Comparison of ENCODE assay signal across 8 cellular contexts in genomic region chr2:196987654-196988364, GRCh38.
DNase-seq lines count a peak whose midpoint lies in the region; TF ChIP-seq lines count a peak whose summit lies in the region.

No MANE protein-coding gene starts in this region.

- H3K9me3 ChIP-seq in neuronal stem cell (replicated peaks in 1 of 2; ENCODE audit: control insufficient read depth in 2 of 2, insufficient read depth in 1 of 2, low read depth in 1 of 2, low read length in 2 of 2) = no peaks in the 10 kb centered on the region

- H3K9me3 Mint-ChIP-seq in HFFc6 = no peaks in the 10 kb centered on the region
- peaks cover 10% of the 10 kb centered on the region for H3K9me3 Mint-ChIP-seq in activated CD4-positive, alpha-beta memory T cell treated with anti-CD3 and anti-CD28 coated beads for 36 hours

- intact Hi-C loops in activated CD4-positive, alpha-beta memory T cell treated with anti-CD3 and anti-CD28 coated beads for 36 hours (cut with micrococcal nuclease) = loop anchor here (1.0 to 10.0 kb wide), 9 partner anchors 18 to 717 kb away; partner anchors contain the start of genes COQ10B, MARS2 and SF3B1

- H3K27ac Mint-ChIP-seq in HFFc6 = peak overlapping the region; percentile 98
- peak overlapping the region; percentile 88 for H3K27ac Mint-ChIP-seq in activated CD4-positive, alpha-beta memory T cell treated with anti-CD3 and anti-CD28 coated beads for 36 hours

- H2BK5ac ChIP-seq in neuronal stem cell (ENCODE audit: low read length) = no peak overlapping the region

- H2BK120ac ChIP-seq in neuronal stem cell (ENCODE audit: low read depth, low read length) = no peak overlapping the region

- H3K27me3 ChIP-seq in neuronal stem cell (ENCODE audit: control insufficient read depth in 3 of 3, insufficient read depth in 3 of 3, low read depth in 1 of 3, low read length in 3 of 3) = no peaks in the 10 kb centered on the region

- H3K23ac ChIP-seq in neuronal stem cell (ENCODE audit: low read depth, low read length, poor library complexity) = no peak overlapping the region

- H3K4me1 Mint-ChIP-seq in HFFc6 (ENCODE audit: low read depth) = peaks cover 41% of the 10 kb centered on the region
- H3K4me1 Mint-ChIP-seq in activated CD4-positive, alpha-beta memory T cell treated with anti-CD3 and anti-CD28 coated beads for 36 hours (ENCODE audit: low read depth) = peaks cover 61% of the 10 kb centered on the region

- no peaks in the 10 kb centered on the region for H3K36me3 ChIP-seq in neuronal stem cell (replicated peaks in 1 of 2; ENCODE audit: control insufficient read depth in 2 of 2, insufficient read depth in 2 of 2, low read length in 2 of 2)

- no peak overlapping the region for H3K4me2 ChIP-seq in neuronal stem cell (ENCODE audit: insufficient read depth, low read length, poor library complexity, severe bottlenecking)

- H2BK12ac ChIP-seq in neuronal stem cell (ENCODE audit: low read length) = no peak overlapping the region

- no peak overlapping the region for H3K4ac ChIP-seq in neuronal stem cell (ENCODE audit: low read length)

- no peak overlapping the region for H3K14ac ChIP-seq in neuronal stem cell (ENCODE audit: low read length)

- TF ChIP-seq CTCF in HFFc6 (IDR thresholded peaks at IDR 0.05) (no peak), fibroblast of pulmonary artery (IDR thresholded peaks at IDR 0.05; ENCODE audit: low read length, missing control alignments) (no peak)

- H2AFZ ChIP-seq in neuronal stem cell (ENCODE audit: low read length) = peak overlapping the region; percentile 73

- H3K9ac ChIP-seq in neuronal stem cell (ENCODE audit: low read depth, low read length, poor library complexity) = no peak overlapping the region

- no peak overlapping the region for H3K18ac ChIP-seq in neuronal stem cell (ENCODE audit: low read length)

- POLR2A ChIA-PET in activated CD4-positive, alpha-beta memory T cell treated with anti-CD3 and anti-CD28 coated beads for 36 hours (lab: Charles Lee) = interaction anchor here (1.2 to 3.0 kb wide), 3 partner anchors 16 to 61 kb away, joined by 3 to 40 read pairs (median 15); partner anchors contain the start of gene PGAP1

- no peak overlapping the region for H3K27ac ChIP-seq in neuronal stem cell (replicated peaks; ENCODE audit: low read length)

- peak overlapping the region; percentile 83 for H3K4me3 Mint-ChIP-seq in HFFc6
- H3K4me3 Mint-ChIP-seq in activated CD4-positive, alpha-beta memory T cell treated with anti-CD3 and anti-CD28 coated beads for 36 hours = peak overlapping the region; percentile 7

- no peaks in the 10 kb centered on the region for H3K36me3 Mint-ChIP-seq in HFFc6 (ENCODE audit: low read depth)
- H3K36me3 Mint-ChIP-seq in activated CD4-positive, alpha-beta memory T cell treated with anti-CD3 and anti-CD28 coated beads for 36 hours = peaks cover 45% of the 10 kb centered on the region

- DNase-seq in DMS79 (lab: John Stamatoyannopoulos, UW) = peak; percentile 68
- DNase-seq in HFFc6 = peak; percentile 97
- DNase-seq in NCI-H2107 treated with DMSO at 0.1 percent for 48 hours (lab: John Stamatoyannopoulos, UW; ENCODE audit: unreplicated experiment) = peak; percentile 92
- peak; percentile 61 for DNase-seq in activated CD4-positive, alpha-beta memory T cell treated with anti-CD3 and anti-CD28 coated beads for 36 hours
- DNase-seq in fibroblast of pulmonary artery (ENCODE audit: low read depth) = peak; percentile 98
- DNase-seq in neuronal stem cell (ENCODE audit: low spot score) = no peak
- no peak for DNase-seq in effector CD8-positive, alpha-beta T cell (lab: John Stamatoyannopoulos, UW)
- DNase-seq in mesenteric fat pad (ENCODE audit: low spot score) = no peak

- no peak overlapping the region for H4K91ac ChIP-seq in neuronal stem cell (ENCODE audit: low read depth, low read length, poor library complexity)

- H3K79me1 ChIP-seq in neuronal stem cell (ENCODE audit: low read depth, low read length) = no peaks in the 10 kb centered on the region

- H3K4me3 ChIP-seq in fibroblast of pulmonary artery (replicated peaks; ENCODE audit: low read depth, low read length) = peak overlapping the region; percentile 27
- peak overlapping the region in 1 of 2 donors; percentile 6 for H3K4me3 ChIP-seq in neuronal stem cell (ENCODE audit: low read length in 2 of 2)

- H2BK15ac ChIP-seq in neuronal stem cell (ENCODE audit: low read length) = no peak overlapping the region

- H4K8ac ChIP-seq in neuronal stem cell (ENCODE audit: low read depth, low read length) = no peak overlapping the region

- CTCF ChIA-PET in activated CD4-positive, alpha-beta memory T cell treated with anti-CD3 and anti-CD28 coated beads for 36 hours (lab: Charles Lee) = interaction anchor here (1.1 to 2.5 kb wide), 2 partner anchors 60 to 188 kb away, joined by 3 to 8 read pairs; partner anchors contain the start of gene GTF3C3

- H3K27me3 Mint-ChIP-seq in HFFc6 (ENCODE audit: insufficient read depth) = no peaks in the 10 kb centered on the region
- H3K27me3 Mint-ChIP-seq in activated CD4-positive, alpha-beta memory T cell treated with anti-CD3 and anti-CD28 coated beads for 36 hours = no peaks in the 10 kb centered on the region

- H3K4me1 ChIP-seq in neuronal stem cell (ENCODE audit: control insufficient read depth in 2 of 2, insufficient read depth in 1 of 2, low read depth in 1 of 2, low read length in 2 of 2) = peaks cover 13 to 30% of the 10 kb centered on the region in 2 donors

- WGBS in neuronal stem cell (ENCODE audit: extremely low coverage in 2 of 2, insufficient read length in 2 of 2, insufficient replicate concordance in 1 of 2), 2 donors = no CpG with 5 or more reads among the region's 6 CpGs

- H2AK5ac ChIP-seq in neuronal stem cell (ENCODE audit: low read depth, low read length) = no peak overlapping the region

Comparison
In these comparisons a context has a peak if more than half of its experiments do, and no peak if none do; other contexts are left out.
1. DNase-seq: peak in DMS79 (single experiment), HFFc6 (single experiment), NCI-H2107 treated with DMSO at 0.1 percent for 48 hours (single experiment), activated CD4-positive, alpha-beta memory T cell treated with anti-CD3 and anti-CD28 coated beads for 36 hours (single experiment) and fibroblast of pulmonary artery (single experiment); none in neuronal stem cell (single experiment), effector CD8-positive, alpha-beta T cell (single experiment) and mesenteric fat pad (single experiment).